1 cellular context compared by ENCODE assay signal in the genomic region with DNA sequence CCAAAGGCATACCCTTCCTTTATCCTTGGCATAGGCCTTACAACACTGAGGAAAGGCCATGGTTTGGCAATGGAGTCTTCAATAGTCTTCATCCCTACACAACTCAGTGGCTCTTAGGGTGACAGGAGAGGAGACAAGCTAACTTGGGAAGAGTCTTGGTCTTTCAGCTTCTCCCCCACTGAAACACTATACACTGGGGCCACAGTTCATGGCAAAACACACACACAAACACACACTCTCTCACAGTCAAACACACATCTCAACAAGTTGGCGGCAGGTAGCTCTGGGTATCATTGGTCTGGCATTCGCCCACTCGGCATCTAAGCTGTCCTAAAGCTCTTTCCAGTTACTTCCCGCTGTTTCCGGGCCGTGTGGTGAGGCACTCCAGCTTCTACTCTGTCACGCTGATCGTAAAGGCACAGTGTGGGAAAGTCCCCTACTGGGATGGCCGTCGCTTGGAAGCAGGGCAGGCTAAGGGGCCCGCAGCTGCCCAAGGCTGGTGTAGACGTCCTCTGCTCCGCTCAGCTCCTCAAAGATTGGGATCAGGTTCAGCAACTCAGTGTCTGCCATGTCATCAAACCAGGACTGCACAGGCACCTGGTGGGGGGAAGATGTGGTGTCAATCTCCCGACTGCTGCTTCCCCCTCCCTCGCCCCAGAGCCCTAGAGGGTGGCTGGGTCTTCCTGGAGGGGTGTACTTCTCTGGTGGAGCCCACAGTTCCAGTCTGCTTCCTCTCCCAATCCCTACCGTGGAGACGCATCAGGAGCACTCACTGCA.
TF ChIP-seq lines count a peak whose summit lies in the region.

No MANE protein-coding gene starts in this region.

TF ChIP-seq in K562, 482 proteins besides CTCF, POLR2A, EP300 and RAD21:
- TF ChIP-seq POLR2G (IDR thresholded peaks at IDR 0.05; ENCODE audit: low read depth, low read length) (peak; percentile 15; the same call in 1 of the 2 replicates), PHF20 (IDR thresholded peaks at IDR 0.05; ENCODE audit: partially characterized antibody) (no peak)
